18 cellular contexts compared by ENCODE assay signal in the genomic region with DNA sequence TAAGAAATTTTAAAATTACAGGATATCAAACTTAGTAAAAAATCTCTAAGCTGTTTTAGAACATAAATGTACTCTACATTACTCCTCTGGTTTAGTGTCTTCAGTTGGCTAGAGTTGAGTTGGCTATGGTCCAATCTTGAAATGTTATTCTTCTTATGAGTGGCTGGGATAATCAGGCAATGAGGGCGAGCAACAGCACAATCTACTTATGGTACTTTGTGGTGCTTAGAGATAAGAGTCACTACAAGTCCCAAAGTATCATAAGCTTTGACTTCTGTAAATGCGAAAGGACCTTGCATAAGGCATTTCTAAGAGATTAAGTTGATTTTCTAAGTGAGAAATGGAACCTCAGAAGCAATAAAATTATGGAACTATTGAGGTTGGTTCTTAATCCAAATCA.
"Had no signal": no experiment of that assay in that cellular context is flagged by ENCODE, and none has a peak within 500 bp of the region (broad histone marks: within the 10 kb centered on the region; RNA-seq: fewer than 3 reads in every experiment).

No MANE protein-coding gene starts in this region.

- H3K27ac ChIP-seq: colonic mucosa, esophagus muscularis mucosa, ovary, thoracic aorta had no signal

- H3K4me3 Mint-ChIP-seq: activated naive CD8-positive, alpha-beta T cell treated with anti-CD3 and anti-CD28 coated beads for 36 hours; activated T-helper 1 cell treated with anti-CD3 and anti-CD28 coated beads, Interleukin-12 subunit alpha, Interleukin-12 subunit beta, Interleukin-2, Interleukin-4 antibody, amounts not matched to agents 30 ng/mL and 10 ng/mL and 1 ng/mL, durations not matched to agents 14 hours and 24 hours and 36 hours; brain; memory B cell; naive thymus-derived CD4-positive, alpha-beta T cell; stimulated activated naive CD8-positive, alpha-beta T cell treated with anti-CD3 and anti-CD28 coated beads, Interleukin-15, Interleukin-2, amounts not matched to agents 100 ng/mL and 50 ng/mL, for 24 hours had no signal

- H3K36me3 ChIP-seq: colonic mucosa, esophagus muscularis mucosa, ovary, thoracic aorta had no signal

- H3K4me1 Mint-ChIP-seq: activated naive CD8-positive, alpha-beta T cell treated with anti-CD3 and anti-CD28 coated beads for 36 hours; memory B cell; naive thymus-derived CD4-positive, alpha-beta T cell had no signal

- DNase-seq: activated CD4-positive, alpha-beta T cell treated with anti-CD3 and anti-CD28 coated beads, Interleukin-2, amount 50 U/mL, for 1 hour; activated naive CD8-positive, alpha-beta T cell treated with anti-CD3 and anti-CD28 coated beads for 36 hours; central memory CD4-positive, alpha-beta T cell; colonic mucosa; hippocampal formation; kidney; left ventricle myocardium superior; mucosa of descending colon; naive thymus-derived CD4-positive, alpha-beta T cell; ovary had no signal

- H3K9me3 Mint-ChIP-seq: activated naive CD8-positive, alpha-beta T cell treated with anti-CD3 and anti-CD28 coated beads for 36 hours; activated T-helper 1 cell treated with anti-CD3 and anti-CD28 coated beads, Interleukin-12 subunit alpha, Interleukin-12 subunit beta, Interleukin-2, Interleukin-4 antibody, amounts not matched to agents 30 ng/mL and 10 ng/mL and 1 ng/mL, durations not matched to agents 14 hours and 24 hours and 36 hours; memory B cell; naive thymus-derived CD4-positive, alpha-beta T cell; stimulated activated naive CD8-positive, alpha-beta T cell treated with anti-CD3 and anti-CD28 coated beads, Interleukin-15, Interleukin-2, amounts not matched to agents 100 ng/mL and 50 ng/mL, for 24 hours had no signal

- H3K4me3 ChIP-seq: colonic mucosa, esophagus muscularis mucosa, mucosa of descending colon, ovary, thoracic aorta had no signal

- H3K9me3 ChIP-seq: colonic mucosa, esophagus muscularis mucosa, mucosa of descending colon, ovary, thoracic aorta had no signal

- H3K27me3 ChIP-seq: colonic mucosa, esophagus muscularis mucosa, ovary had no signal

- ATAC-seq: activated CD4-positive, CD25-positive, alpha-beta regulatory T cell treated with anti-CD3 and anti-CD28 coated beads, Interleukin-2, amount 50 U/mL, for 24 hours; left ventricle myocardium superior; mucosa of descending colon; naive thymus-derived CD4-positive, alpha-beta T cell; sciatic nerve had no signal

- H3K27ac Mint-ChIP-seq: activated naive CD8-positive, alpha-beta T cell treated with anti-CD3 and anti-CD28 coated beads for 36 hours; activated T-helper 1 cell treated with anti-CD3 and anti-CD28 coated beads, Interleukin-12 subunit alpha, Interleukin-12 subunit beta, Interleukin-2, Interleukin-4 antibody, amounts not matched to agents 30 ng/mL and 10 ng/mL and 1 ng/mL, durations not matched to agents 14 hours and 24 hours and 36 hours; brain; memory B cell; naive thymus-derived CD4-positive, alpha-beta T cell; stimulated activated naive CD8-positive, alpha-beta T cell treated with anti-CD3 and anti-CD28 coated beads, Interleukin-15, Interleukin-2, amounts not matched to agents 100 ng/mL and 50 ng/mL, for 24 hours had no signal

- H3K27me3 Mint-ChIP-seq: activated naive CD8-positive, alpha-beta T cell treated with anti-CD3 and anti-CD28 coated beads for 36 hours; brain; memory B cell; stimulated activated naive CD8-positive, alpha-beta T cell treated with anti-CD3 and anti-CD28 coated beads, Interleukin-15, Interleukin-2, amounts not matched to agents 100 ng/mL and 50 ng/mL, for 24 hours had no signal

- H3K4me1 ChIP-seq: colonic mucosa, esophagus muscularis mucosa had no signal
